Comparison of ENCODE assay signal across 1 cellular context in the genomic region with DNA sequence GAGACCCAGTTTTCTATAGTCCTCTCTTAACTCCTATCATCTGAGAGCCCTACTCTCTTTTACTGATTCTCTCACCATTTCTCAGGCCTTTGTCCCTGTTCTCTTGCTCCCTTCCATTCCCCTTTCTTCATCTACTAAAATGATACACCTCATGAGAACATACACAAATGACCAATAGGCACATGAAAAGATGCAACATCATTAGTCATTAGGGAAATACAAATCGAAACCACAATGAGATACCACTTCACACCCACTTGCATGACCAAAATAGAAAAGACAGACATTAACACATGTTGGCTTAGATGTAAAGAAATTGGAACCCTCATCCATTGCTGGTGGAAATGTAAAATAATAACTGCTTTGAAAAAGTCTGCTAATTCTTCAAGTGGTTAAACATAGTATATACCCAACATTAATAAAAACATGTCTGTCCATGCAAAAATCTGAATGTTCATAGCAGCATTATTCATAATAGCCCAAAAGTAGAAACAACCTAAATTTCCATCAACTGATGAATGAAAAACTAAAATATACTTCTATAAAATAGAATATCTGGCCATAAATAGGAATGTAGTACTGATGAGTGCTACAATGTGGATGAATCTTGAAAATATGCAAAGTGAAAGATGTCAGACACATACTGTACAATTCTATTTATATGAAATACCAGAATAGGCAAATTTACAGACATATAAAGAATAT.
A peak's percentile ranks its signal among the peaks of the same experiment; 100 is the strongest.
TF ChIP-seq lines count a peak whose summit lies in the region.

No MANE protein-coding gene starts in this region.

TF ChIP-seq in GM12878, 131 proteins besides CTCF, POLR2A, EP300 and RAD21 (continued from another document and continues in another):
- TF ChIP-seq, protein P1, sequence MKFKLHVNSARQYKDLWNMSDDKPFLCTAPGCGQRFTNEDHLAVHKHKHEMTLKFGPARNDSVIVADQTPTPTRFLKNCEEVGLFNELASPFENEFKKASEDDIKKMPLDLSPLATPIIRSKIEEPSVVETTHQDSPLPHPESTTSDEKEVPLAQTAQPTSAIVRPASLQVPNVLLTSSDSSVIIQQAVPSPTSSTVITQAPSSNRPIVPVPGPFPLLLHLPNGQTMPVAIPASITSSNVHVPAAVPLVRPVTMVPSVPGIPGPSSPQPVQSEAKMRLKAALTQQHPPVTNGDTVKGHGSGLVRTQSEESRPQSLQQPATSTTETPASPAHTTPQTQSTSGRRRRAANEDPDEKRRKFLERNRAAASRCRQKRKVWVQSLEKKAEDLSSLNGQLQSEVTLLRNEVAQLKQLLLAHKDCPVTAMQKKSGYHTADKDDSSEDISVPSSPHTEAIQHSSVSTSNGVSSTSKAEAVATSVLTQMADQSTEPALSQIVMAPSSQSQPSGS (IDR thresholded peaks at IDR 0.05; ENCODE audit: low read length): peak; percentile 82
- TF ChIP-seq, protein P2, sequence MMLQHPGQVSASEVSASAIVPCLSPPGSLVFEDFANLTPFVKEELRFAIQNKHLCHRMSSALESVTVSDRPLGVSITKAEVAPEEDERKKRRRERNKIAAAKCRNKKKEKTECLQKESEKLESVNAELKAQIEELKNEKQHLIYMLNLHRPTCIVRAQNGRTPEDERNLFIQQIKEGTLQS (IDR thresholded peaks at IDR 0.05; ENCODE audit: borderline replicate concordance, extremely low read depth, low read depth, low read length): no peak
- TF ChIP-seq RBBP5 (conservative IDR thresholded peaks at IDR 0.05) (no peak), BRCA1 (IDR thresholded peaks at IDR 0.05; ENCODE audit: low read depth, low read length) (no peak), EED (IDR thresholded peaks at IDR 0.05; ENCODE audit: low read depth) (no peak), REST (IDR thresholded peaks at IDR 0.05; ENCODE audit: low read depth, low read length) (no peak), CREM (IDR thresholded peaks at IDR 0.05; ENCODE audit: low read depth) (peak; percentile 75; the same call in 1 of the 2 replicates), BACH1 (IDR thresholded peaks at IDR 0.05; ENCODE audit: borderline replicate concordance) (no peak), JUNB (IDR thresholded peaks at IDR 0.05) (peak; percentile 84), RFX5 (IDR thresholded peaks at IDR 0.05; ENCODE audit: low read depth, low read length) (peak; percentile 93), SPI1 (IDR thresholded peaks at IDR 0.05; ENCODE audit: borderline replicate concordance, insufficient read depth, low read depth, low read length) (no peak), HCFC1 (IDR thresholded peaks at IDR 0.05; ENCODE audit: low read length) (no peak), MTA2 (IDR thresholded peaks at IDR 0.05; ENCODE audit: low read depth) (peak; percentile 25; the same call in 1 of the 2 replicates), ETV6 (conservative IDR thresholded peaks at IDR 0.05 in 1 of 2, IDR thresholded peaks at IDR 0.05 in 1 of 2; ENCODE audit: borderline replicate concordance in 1 of 2, low read depth in 1 of 2) (no peak), CUX1 (IDR thresholded peaks at IDR 0.05; ENCODE audit: insufficient replicate concordance, low read depth, low read length) (no peak), RAD51 (IDR thresholded peaks at IDR 0.05) (no peak), WRNIP1 (IDR thresholded peaks at IDR 0.05; ENCODE audit: borderline replicate concordance, low read depth, low read length) (no peak), NRF1 (conservative IDR thresholded peaks at IDR 0.05; ENCODE audit: low read depth, low read length) (no peak), NFYA (IDR thresholded peaks at IDR 0.05; ENCODE audit: borderline replicate concordance, low read depth, low read length) (no peak), GABPA (IDR thresholded peaks at IDR 0.05; ENCODE audit: low read depth) (no peak), BMI1 (IDR thresholded peaks at IDR 0.05; ENCODE audit: borderline replicate concordance) (no peak), FOXK2 (IDR thresholded peaks at IDR 0.05) (no peak), NFIC (IDR thresholded peaks at IDR 0.05; ENCODE audit: low read depth, low read length) (peak; percentile 77; the same call in 1 of the 2 replicates), E2F8 (IDR thresholded peaks at IDR 0.05; ENCODE audit: low read depth, partially characterized antibody) (no peak), IKZF2 (IDR thresholded peaks at IDR 0.05) (0 out of 4 replicates have a peak, but pooled peaks of 1 of the 2 experiments have one; percentile 14), POLR2AphosphoS5 (IDR thresholded peaks at IDR 0.05; ENCODE audit: low read length) (no peak), SMARCA5 (IDR thresholded peaks at IDR 0.05) (no peak), MAX (IDR thresholded peaks at IDR 0.05; ENCODE audit: low read depth, low read length) (no peak), PAX5 (IDR thresholded peaks at IDR 0.05; ENCODE audit: borderline replicate concordance, low read depth, low read length) (peak; percentile 20; the same call in 1 of the 2 replicates), NR2C2 (IDR thresholded peaks at IDR 0.05; ENCODE audit: borderline replicate concordance, control insufficient read depth, insufficient read length, low read depth) (no peak), GATAD2B (conservative IDR thresholded peaks at IDR 0.05; ENCODE audit: low read depth) (no peak), POU2F2 (IDR thresholded peaks at IDR 0.05; ENCODE audit: borderline replicate concordance, low read depth, low read length) (0 out of 3 replicates have a peak, but pooled peaks have one; percentile 18), STAT1 (conservative IDR thresholded peaks at IDR 0.05) (no peak), SUZ12 (IDR thresholded peaks at IDR 0.05; ENCODE audit: unreplicated experiment) (no peak), SIN3A (IDR thresholded peaks at IDR 0.05; ENCODE audit: low read depth, low read length) (no peak)
- TF ChIP-seq, protein P3, sequence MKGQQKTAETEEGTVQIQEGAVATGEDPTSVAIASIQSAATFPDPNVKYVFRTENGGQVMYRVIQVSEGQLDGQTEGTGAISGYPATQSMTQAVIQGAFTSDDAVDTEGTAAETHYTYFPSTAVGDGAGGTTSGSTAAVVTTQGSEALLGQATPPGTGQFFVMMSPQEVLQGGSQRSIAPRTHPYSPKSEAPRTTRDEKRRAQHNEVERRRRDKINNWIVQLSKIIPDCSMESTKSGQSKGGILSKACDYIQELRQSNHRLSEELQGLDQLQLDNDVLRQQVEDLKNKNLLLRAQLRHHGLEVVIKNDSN (IDR thresholded peaks at IDR 0.05; ENCODE audit: borderline replicate concordance, extremely low read length, insufficient read depth, low read depth, low read length): no peak
- TF ChIP-seq, protein P4, sequence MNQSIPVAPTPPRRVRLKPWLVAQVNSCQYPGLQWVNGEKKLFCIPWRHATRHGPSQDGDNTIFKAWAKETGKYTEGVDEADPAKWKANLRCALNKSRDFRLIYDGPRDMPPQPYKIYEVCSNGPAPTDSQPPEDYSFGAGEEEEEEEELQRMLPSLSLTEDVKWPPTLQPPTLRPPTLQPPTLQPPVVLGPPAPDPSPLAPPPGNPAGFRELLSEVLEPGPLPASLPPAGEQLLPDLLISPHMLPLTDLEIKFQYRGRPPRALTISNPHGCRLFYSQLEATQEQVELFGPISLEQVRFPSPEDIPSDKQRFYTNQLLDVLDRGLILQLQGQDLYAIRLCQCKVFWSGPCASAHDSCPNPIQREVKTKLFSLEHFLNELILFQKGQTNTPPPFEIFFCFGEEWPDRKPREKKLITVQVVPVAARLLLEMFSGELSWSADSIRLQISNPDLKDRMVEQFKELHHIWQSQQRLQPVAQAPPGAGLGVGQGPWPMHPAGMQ (IDR thresholded peaks at IDR 0.05; ENCODE audit: borderline replicate concordance): no peak
- TF ChIP-seq, protein P5, sequence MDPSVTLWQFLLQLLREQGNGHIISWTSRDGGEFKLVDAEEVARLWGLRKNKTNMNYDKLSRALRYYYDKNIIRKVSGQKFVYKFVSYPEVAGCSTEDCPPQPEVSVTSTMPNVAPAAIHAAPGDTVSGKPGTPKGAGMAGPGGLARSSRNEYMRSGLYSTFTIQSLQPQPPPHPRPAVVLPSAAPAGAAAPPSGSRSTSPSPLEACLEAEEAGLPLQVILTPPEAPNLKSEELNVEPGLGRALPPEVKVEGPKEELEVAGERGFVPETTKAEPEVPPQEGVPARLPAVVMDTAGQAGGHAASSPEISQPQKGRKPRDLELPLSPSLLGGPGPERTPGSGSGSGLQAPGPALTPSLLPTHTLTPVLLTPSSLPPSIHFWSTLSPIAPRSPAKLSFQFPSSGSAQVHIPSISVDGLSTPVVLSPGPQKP (IDR thresholded peaks at IDR 0.05; ENCODE audit: low read depth, low read length): no peak
- TF ChIP-seq, protein P6, sequence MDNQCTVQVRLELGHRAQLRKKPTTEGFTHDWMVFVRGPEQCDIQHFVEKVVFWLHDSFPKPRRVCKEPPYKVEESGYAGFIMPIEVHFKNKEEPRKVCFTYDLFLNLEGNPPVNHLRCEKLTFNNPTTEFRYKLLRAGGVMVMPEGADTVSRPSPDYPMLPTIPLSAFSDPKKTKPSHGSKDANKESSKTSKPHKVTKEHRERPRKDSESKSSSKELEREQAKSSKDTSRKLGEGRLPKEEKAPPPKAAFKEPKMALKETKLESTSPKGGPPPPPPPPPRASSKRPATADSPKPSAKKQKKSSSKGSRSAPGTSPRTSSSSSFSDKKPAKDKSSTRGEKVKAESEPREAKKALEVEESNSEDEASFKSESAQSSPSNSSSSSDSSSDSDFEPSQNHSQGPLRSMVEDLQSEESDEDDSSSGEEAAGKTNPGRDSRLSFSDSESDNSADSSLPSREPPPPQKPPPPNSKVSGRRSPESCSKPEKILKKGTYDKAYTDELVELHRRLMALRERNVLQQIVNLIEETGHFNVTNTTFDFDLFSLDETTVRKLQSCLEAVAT (IDR thresholded peaks at IDR 0.05): no peak
